1 cellular context compared by ENCODE assay signal in the genomic region with DNA sequence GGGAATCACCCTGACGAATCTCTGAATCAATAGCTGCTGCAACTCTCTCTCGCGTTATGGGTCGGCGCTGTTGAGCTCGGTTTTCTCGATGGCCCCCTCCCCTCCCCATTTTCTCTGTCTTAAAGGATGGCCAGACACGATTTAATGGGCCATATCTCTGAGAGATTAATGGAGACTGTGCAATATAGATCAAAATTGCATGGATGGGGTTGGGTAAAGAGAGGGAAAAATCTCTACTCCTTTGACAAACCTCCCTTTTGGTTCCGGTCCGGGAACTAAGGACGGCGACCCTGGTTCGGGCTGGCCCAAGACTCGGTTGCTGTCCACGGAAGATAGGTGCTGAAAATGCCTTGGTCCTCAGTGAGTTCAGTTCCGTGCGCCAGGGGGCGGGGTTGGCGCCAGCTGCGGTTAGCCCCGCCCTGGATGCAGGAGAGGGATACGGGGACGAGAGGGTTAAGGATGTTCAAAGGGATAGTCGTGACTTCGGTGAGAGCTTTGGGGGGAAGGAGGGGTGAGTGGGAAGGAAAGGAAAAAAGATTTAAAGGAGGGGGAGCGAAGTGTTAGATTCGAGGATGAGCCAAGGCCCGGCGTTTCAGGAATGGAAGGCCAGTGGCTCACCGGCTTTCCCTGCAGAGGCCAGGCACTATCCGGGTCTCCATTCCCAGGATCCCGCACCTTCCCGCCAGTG.
TF ChIP-seq lines count a peak whose summit lies in the region.

No MANE protein-coding gene starts in this region.

TF ChIP-seq in HepG2, 621 proteins besides CTCF, POLR2A, EP300 and RAD21 (continued from another document and continues in another):
- TF ChIP-seq, protein P1, sequence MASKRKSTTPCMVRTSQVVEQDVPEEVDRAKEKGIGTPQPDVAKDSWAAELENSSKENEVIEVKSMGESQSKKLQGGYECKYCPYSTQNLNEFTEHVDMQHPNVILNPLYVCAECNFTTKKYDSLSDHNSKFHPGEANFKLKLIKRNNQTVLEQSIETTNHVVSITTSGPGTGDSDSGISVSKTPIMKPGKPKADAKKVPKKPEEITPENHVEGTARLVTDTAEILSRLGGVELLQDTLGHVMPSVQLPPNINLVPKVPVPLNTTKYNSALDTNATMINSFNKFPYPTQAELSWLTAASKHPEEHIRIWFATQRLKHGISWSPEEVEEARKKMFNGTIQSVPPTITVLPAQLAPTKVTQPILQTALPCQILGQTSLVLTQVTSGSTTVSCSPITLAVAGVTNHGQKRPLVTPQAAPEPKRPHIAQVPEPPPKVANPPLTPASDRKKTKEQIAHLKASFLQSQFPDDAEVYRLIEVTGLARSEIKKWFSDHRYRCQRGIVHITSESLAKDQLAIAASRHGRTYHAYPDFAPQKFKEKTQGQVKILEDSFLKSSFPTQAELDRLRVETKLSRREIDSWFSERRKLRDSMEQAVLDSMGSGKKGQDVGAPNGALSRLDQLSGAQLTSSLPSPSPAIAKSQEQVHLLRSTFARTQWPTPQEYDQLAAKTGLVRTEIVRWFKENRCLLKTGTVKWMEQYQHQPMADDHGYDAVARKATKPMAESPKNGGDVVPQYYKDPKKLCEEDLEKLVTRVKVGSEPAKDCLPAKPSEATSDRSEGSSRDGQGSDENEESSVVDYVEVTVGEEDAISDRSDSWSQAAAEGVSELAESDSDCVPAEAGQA (IDR thresholded peaks at IDR 0.05; ENCODE audit: low read depth), result no peak
- TF ChIP-seq, protein P1 (CRISPR knock-in tag; IDR thresholded peaks at IDR 0.05; ENCODE audit: borderline replicate concordance), result 0 out of 2 replicates have a peak, but pooled peaks have one; percentile 51
- 0 out of 2 replicates have a peak, but pooled peaks have one; percentile 26 for TF ChIP-seq REL (CRISPR knock-in tag; conservative IDR thresholded peaks at IDR 0.05)
- TF ChIP-seq SALL1 (CRISPR knock-in tag; IDR thresholded peaks at IDR 0.05), result peak; percentile 67
- peak; percentile 44; the same call in 1 of the 2 replicates for TF ChIP-seq ZNF430 (CRISPR knock-in tag; IDR thresholded peaks at IDR 0.05)
- TF ChIP-seq, protein P2, sequence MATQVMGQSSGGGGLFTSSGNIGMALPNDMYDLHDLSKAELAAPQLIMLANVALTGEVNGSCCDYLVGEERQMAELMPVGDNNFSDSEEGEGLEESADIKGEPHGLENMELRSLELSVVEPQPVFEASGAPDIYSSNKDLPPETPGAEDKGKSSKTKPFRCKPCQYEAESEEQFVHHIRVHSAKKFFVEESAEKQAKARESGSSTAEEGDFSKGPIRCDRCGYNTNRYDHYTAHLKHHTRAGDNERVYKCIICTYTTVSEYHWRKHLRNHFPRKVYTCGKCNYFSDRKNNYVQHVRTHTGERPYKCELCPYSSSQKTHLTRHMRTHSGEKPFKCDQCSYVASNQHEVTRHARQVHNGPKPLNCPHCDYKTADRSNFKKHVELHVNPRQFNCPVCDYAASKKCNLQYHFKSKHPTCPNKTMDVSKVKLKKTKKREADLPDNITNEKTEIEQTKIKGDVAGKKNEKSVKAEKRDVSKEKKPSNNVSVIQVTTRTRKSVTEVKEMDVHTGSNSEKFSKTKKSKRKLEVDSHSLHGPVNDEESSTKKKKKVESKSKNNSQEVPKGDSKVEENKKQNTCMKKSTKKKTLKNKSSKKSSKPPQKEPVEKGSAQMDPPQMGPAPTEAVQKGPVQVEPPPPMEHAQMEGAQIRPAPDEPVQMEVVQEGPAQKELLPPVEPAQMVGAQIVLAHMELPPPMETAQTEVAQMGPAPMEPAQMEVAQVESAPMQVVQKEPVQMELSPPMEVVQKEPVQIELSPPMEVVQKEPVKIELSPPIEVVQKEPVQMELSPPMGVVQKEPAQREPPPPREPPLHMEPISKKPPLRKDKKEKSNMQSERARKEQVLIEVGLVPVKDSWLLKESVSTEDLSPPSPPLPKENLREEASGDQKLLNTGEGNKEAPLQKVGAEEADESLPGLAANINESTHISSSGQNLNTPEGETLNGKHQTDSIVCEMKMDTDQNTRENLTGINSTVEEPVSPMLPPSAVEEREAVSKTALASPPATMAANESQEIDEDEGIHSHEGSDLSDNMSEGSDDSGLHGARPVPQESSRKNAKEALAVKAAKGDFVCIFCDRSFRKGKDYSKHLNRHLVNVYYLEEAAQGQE (IDR thresholded peaks at IDR 0.05; ENCODE audit: borderline replicate concordance in 1 of 2, low read depth in 1 of 2, low read length in 2 of 2), result peak; percentile 88 to 98
- 0 out of 2 replicates have a peak, but pooled peaks have one; percentile 50 for TF ChIP-seq ZNF766 (CRISPR knock-in tag; IDR thresholded peaks at IDR 0.05; ENCODE audit: borderline replicate concordance)
- TF ChIP-seq ZNF605 (CRISPR knock-in tag; IDR thresholded peaks at IDR 0.05), result 0 out of 2 replicates have a peak, but pooled peaks have one; percentile 40
- 0 out of 2 replicates have a peak, but pooled peaks have one; percentile 25 for TF ChIP-seq EED (CRISPR knock-in tag; IDR thresholded peaks at IDR 0.05)
- 0 out of 2 replicates have a peak, but pooled peaks have one; percentile 44 for TF ChIP-seq ZNF431 (CRISPR knock-in tag; IDR thresholded peaks at IDR 0.05; ENCODE audit: borderline replicate concordance, low read depth)
- TF ChIP-seq SP5 (CRISPR knock-in tag; IDR thresholded peaks at IDR 0.05; ENCODE audit: borderline replicate concordance, low read depth), result peak; percentile 49; the same call in 1 of the 2 replicates
- TF ChIP-seq ZNF292 (CRISPR knock-in tag; IDR thresholded peaks at IDR 0.05; ENCODE audit: borderline replicate concordance, low read depth), result no peak
- 0 out of 2 replicates have a peak, but pooled peaks have one; percentile 67 for TF ChIP-seq ETV6 (CRISPR knock-in tag; conservative IDR thresholded peaks at IDR 0.05)
- TF ChIP-seq TBX2 (CRISPR knock-in tag; IDR thresholded peaks at IDR 0.05; ENCODE audit: borderline replicate concordance), result peak; percentile 26; the same call in 1 of the 2 replicates
- TF ChIP-seq HNF4A (CRISPR knock-in tag; IDR thresholded peaks at IDR 0.05), result no peak
- peak; percentile 55 for TF ChIP-seq XRCC5 (optimal IDR thresholded peaks at IDR 0.05; ENCODE audit: low read length)
- no peak for TF ChIP-seq SMAD9 (CRISPR knock-in tag; IDR thresholded peaks at IDR 0.05)
- peak; percentile 62; the same call in 1 of the 2 replicates for TF ChIP-seq HDAC2 (CRISPR knock-in tag; IDR thresholded peaks at IDR 0.05)
- no peak for TF ChIP-seq NR2F6 (IDR thresholded peaks at IDR 0.05)
- TF ChIP-seq NR2F6 (CRISPR knock-in tag; IDR thresholded peaks at IDR 0.05), result peak; percentile 14; the same call in 1 of the 2 replicates
- TF ChIP-seq GABPB1 (CRISPR knock-in tag; IDR thresholded peaks at IDR 0.05), result 0 out of 2 replicates have a peak, but pooled peaks have one; percentile 43
- TF ChIP-seq, protein P3, sequence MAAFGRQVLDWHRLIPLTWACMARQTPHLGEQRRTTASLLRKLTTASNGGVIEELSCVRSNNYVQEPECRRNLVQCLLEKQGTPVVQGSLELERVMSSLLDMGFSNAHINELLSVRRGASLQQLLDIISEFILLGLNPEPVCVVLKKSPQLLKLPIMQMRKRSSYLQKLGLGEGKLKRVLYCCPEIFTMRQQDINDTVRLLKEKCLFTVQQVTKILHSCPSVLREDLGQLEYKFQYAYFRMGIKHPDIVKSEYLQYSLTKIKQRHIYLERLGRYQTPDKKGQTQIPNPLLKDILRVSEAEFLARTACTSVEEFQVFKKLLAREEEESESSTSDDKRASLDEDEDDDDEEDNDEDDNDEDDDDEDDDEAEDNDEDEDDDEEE (CRISPR knock-in tag; IDR thresholded peaks at IDR 0.05), result no peak
- no peak for TF ChIP-seq HHEX (CRISPR knock-in tag; IDR thresholded peaks at IDR 0.05)
- TF ChIP-seq, protein P4, sequence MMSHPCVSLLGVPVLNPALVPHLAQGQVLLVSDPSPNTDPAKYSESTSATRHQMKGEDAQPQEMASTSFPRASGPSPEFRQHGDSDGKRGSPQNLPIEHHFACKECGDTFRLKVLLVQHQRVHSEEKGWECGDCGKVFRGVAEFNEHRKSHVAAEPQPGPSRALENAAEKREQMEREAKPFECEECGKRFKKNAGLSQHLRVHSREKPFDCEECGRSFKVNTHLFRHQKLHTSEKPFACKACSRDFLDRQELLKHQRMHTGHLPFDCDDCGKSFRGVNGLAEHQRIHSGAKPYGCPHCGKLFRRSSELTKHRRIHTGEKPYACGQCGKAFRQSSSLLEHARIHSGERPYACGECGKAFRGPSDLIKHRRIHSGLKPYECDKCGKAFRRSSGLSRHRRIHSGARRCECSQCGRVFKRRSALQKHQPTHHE (CRISPR knock-in tag; IDR thresholded peaks at IDR 0.05; ENCODE audit: borderline replicate concordance), result 0 out of 2 replicates have a peak, but pooled peaks have one; percentile 63
- peak; percentile 67; the same call in 1 of the 2 replicates for TF ChIP-seq SRY (CRISPR knock-in tag; IDR thresholded peaks at IDR 0.05)
- 0 out of 2 replicates have a peak, but pooled peaks have one; percentile 13 for TF ChIP-seq HOXA3 (CRISPR knock-in tag; IDR thresholded peaks at IDR 0.05)
- TF ChIP-seq SP2 (CRISPR knock-in tag; IDR thresholded peaks at IDR 0.05), result no peak
- TF ChIP-seq, protein P5, sequence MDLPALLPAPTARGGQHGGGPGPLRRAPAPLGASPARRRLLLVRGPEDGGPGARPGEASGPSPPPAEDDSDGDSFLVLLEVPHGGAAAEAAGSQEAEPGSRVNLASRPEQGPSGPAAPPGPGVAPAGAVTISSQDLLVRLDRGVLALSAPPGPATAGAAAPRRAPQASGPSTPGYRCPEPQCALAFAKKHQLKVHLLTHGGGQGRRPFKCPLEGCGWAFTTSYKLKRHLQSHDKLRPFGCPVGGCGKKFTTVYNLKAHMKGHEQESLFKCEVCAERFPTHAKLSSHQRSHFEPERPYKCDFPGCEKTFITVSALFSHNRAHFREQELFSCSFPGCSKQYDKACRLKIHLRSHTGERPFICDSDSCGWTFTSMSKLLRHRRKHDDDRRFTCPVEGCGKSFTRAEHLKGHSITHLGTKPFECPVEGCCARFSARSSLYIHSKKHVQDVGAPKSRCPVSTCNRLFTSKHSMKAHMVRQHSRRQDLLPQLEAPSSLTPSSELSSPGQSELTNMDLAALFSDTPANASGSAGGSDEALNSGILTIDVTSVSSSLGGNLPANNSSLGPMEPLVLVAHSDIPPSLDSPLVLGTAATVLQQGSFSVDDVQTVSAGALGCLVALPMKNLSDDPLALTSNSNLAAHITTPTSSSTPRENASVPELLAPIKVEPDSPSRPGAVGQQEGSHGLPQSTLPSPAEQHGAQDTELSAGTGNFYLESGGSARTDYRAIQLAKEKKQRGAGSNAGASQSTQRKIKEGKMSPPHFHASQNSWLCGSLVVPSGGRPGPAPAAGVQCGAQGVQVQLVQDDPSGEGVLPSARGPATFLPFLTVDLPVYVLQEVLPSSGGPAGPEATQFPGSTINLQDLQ (CRISPR knock-in tag; IDR thresholded peaks at IDR 0.05), result no peak
- TF ChIP-seq ZNF12 (CRISPR knock-in tag; IDR thresholded peaks at IDR 0.05), result 0 out of 2 replicates have a peak, but pooled peaks have one; percentile 26
- TF ChIP-seq ONECUT2 (CRISPR knock-in tag; IDR thresholded peaks at IDR 0.05), result peak; percentile 39; the same call in 1 of the 2 replicates
- TF ChIP-seq, protein P6, sequence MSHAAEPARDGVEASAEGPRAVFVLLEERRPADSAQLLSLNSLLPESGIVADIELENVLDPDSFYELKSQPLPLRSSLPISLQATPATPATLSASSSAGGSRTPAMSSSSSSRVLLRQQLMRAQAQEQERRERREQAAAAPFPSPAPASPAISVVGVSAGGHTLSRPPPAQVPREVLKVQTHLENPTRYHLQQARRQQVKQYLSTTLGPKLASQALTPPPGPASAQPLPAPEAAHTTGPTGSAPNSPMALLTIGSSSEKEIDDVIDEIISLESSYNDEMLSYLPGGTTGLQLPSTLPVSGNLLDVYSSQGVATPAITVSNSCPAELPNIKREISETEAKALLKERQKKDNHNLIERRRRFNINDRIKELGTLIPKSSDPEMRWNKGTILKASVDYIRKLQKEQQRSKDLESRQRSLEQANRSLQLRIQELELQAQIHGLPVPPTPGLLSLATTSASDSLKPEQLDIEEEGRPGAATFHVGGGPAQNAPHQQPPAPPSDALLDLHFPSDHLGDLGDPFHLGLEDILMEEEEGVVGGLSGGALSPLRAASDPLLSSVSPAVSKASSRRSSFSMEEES (CRISPR knock-in tag; IDR thresholded peaks at IDR 0.05), result 0 out of 2 replicates have a peak, but pooled peaks have one; percentile 16
- 0 out of 2 replicates have a peak, but pooled peaks have one; percentile 24 for TF ChIP-seq ZNF256 (CRISPR knock-in tag; conservative IDR thresholded peaks at IDR 0.05)
- TF ChIP-seq WIZ (CRISPR knock-in tag; IDR thresholded peaks at IDR 0.05), result peak; percentile 68; the same call in 1 of the 2 replicates
- TF ChIP-seq MAF1 (CRISPR knock-in tag; IDR thresholded peaks at IDR 0.05; ENCODE audit: borderline replicate concordance), result peak; percentile 39; the same call in 1 of the 2 replicates
- TF ChIP-seq, protein P7, sequence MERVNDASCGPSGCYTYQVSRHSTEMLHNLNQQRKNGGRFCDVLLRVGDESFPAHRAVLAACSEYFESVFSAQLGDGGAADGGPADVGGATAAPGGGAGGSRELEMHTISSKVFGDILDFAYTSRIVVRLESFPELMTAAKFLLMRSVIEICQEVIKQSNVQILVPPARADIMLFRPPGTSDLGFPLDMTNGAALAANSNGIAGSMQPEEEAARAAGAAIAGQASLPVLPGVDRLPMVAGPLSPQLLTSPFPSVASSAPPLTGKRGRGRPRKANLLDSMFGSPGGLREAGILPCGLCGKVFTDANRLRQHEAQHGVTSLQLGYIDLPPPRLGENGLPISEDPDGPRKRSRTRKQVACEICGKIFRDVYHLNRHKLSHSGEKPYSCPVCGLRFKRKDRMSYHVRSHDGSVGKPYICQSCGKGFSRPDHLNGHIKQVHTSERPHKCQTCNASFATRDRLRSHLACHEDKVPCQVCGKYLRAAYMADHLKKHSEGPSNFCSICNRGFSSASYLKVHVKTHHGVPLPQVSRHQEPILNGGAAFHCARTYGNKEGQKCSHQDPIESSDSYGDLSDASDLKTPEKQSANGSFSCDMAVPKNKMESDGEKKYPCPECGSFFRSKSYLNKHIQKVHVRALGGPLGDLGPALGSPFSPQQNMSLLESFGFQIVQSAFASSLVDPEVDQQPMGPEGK (CRISPR knock-in tag; IDR thresholded peaks at IDR 0.05), result peak; percentile 46; the same call in 1 of the 2 replicates
- TF ChIP-seq SMAD3 (CRISPR knock-in tag; IDR thresholded peaks at IDR 0.05), result peak; percentile 74; the same call in 1 of the 2 replicates
- TF ChIP-seq, protein P8, sequence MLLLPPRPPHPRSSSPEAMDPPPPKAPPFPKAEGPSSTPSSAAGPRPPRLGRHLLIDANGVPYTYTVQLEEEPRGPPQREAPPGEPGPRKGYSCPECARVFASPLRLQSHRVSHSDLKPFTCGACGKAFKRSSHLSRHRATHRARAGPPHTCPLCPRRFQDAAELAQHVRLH (CRISPR knock-in tag; IDR thresholded peaks at IDR 0.05; ENCODE audit: borderline replicate concordance, low read depth), result peak; percentile 59; the same call in 1 of the 2 replicates
